1 cellular context compared by ENCODE assay signal in genomic region chr19:44732235-44733014, GRCh38.
TF ChIP-seq lines count a peak whose summit lies in the region.

No MANE protein-coding gene starts in this region.

TF ChIP-seq in SK-N-SH, 30 proteins besides CTCF, POLR2A, EP300 and RAD21:
- TF ChIP-seq CHD2 (IDR thresholded peaks at IDR 0.05; ENCODE audit: low read length, partially characterized antibody) (no peak), MAX (IDR thresholded peaks at IDR 0.05; ENCODE audit: low read depth) (no peak), RCOR1 (IDR thresholded peaks at IDR 0.05; ENCODE audit: low read length) (no peak), TAF1 (IDR thresholded peaks at IDR 0.05; ENCODE audit: borderline replicate concordance, low read depth, low read length) (no peak), JUND (IDR thresholded peaks at IDR 0.05) (no peak), YY1 (IDR thresholded peaks at IDR 0.05; ENCODE audit: low read depth) (no peak), SIN3A (IDR thresholded peaks at IDR 0.05; ENCODE audit: borderline replicate concordance, low read depth, low read length) (no peak), ELF1 (IDR thresholded peaks at IDR 0.05) (no peak), GATA2 (CRISPR knock-in tag; IDR thresholded peaks at IDR 0.05) (no peak), FOSL2 (IDR thresholded peaks at IDR 0.05; ENCODE audit: borderline replicate concordance, low read depth) (no peak), EZH2phosphoT487 (IDR thresholded peaks at IDR 0.05; ENCODE audit: borderline replicate concordance, low read depth) (no peak), NFIC (IDR thresholded peaks at IDR 0.05; ENCODE audit: borderline replicate concordance) (no peak), TCF12 (IDR thresholded peaks at IDR 0.05) (no peak), MXI1 (IDR thresholded peaks at IDR 0.05; ENCODE audit: low read depth, low read length) (no peak), SMC3 (IDR thresholded peaks at IDR 0.05; ENCODE audit: low read depth, low read length) (no peak), RFX5 (IDR thresholded peaks at IDR 0.05; ENCODE audit: low read length) (no peak), USF1 (IDR thresholded peaks at IDR 0.05; ENCODE audit: borderline replicate concordance, low read depth) (no peak)
- TF ChIP-seq, protein P1, sequence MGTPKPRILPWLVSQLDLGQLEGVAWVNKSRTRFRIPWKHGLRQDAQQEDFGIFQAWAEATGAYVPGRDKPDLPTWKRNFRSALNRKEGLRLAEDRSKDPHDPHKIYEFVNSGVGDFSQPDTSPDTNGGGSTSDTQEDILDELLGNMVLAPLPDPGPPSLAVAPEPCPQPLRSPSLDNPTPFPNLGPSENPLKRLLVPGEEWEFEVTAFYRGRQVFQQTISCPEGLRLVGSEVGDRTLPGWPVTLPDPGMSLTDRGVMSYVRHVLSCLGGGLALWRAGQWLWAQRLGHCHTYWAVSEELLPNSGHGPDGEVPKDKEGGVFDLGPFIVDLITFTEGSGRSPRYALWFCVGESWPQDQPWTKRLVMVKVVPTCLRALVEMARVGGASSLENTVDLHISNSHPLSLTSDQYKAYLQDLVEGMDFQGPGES (IDR thresholded peaks at IDR 0.05; ENCODE audit: low read depth, low read length) = no peak
